ENCODE assay signal across 28 cellular contexts in genomic region chr20:17210983-17211382, GRCh38. TPM values are rescaled to one million over a fixed set of nuclear protein-coding genes. Genes with fewer than 3 reads are reported as not detected.
A peak's percentile ranks its signal among the peaks of the same experiment; 100 is the strongest.
DNase-seq lines count a peak whose midpoint lies in the region; FAIRE-seq and TF ChIP-seq lines count a peak whose summit lies in the region.
"Had no signal": no experiment of that assay in that cellular context is flagged by ENCODE, and none has a peak within 500 bp of the region (broad histone marks: within the 10 kb centered on the region; RNA-seq: fewer than 3 reads in every experiment).

No MANE protein-coding gene starts in this region.

- H3K4me1 ChIP-seq in breast epithelium, result no peaks in the 10 kb centered on the region
- H3K4me1 ChIP-seq: BE2C, esophagus squamous epithelium had no signal

- H3K4me3 Mint-ChIP-seq in MCF 10A (ENCODE audit: unreplicated experiment), result no peak overlapping the region
- H3K4me3 Mint-ChIP-seq: activated B cell treated with CpG ODN at 0.5 μM for 24 hours; activated naive CD8-positive, alpha-beta T cell treated with anti-CD3 and anti-CD28 coated beads for 36 hours; H9; naive thymus-derived CD8-positive, alpha-beta T cell; stimulated activated naive CD8-positive, alpha-beta T cell treated with anti-CD3 and anti-CD28 coated beads, Interleukin-15, amount 100 ng/mL, for 72 hours; type B pancreatic cell had no signal

- TF ChIP-seq CTCF in MCF 10A (IDR thresholded peaks at IDR 0.05; ENCODE audit: unreplicated experiment) (no peak), breast epithelium (IDR thresholded peaks at IDR 0.05) (no peak), epithelial cell of proximal tubule (conservative IDR thresholded peaks at IDR 0.05; ENCODE audit: low read depth, low read length) (no peak)

- no TSS peak for BruUV-seq in MCF 10A (replicated peaks; lab: Mats Ljungman, UMichigan)

- no peaks in the 10 kb centered on the region for H3K9me3 Mint-ChIP-seq in MCF 10A (ENCODE audit: unreplicated experiment)
- H3K9me3 Mint-ChIP-seq: activated B cell treated with CpG ODN at 0.5 μM for 24 hours, type B pancreatic cell had no signal

- H3K4me3 ChIP-seq in breast epithelium (no peak overlapping the region), epithelial cell of proximal tubule (ENCODE audit: low read depth, low read length) (no peak overlapping the region)
- H3K4me3 ChIP-seq: esophagus squamous epithelium had no signal

- peaks cover 11% of the 10 kb centered on the region for H3K27me3 Mint-ChIP-seq in MCF 10A (ENCODE audit: insufficient read depth, unreplicated experiment)
- H3K27me3 Mint-ChIP-seq: activated B cell treated with CpG ODN at 0.5 μM for 24 hours; activated naive CD8-positive, alpha-beta T cell treated with anti-CD3 and anti-CD28 coated beads for 36 hours; stimulated activated naive CD8-positive, alpha-beta T cell treated with anti-CD3 and anti-CD28 coated beads, Interleukin-15, amount 100 ng/mL, for 72 hours had no signal

- H3K9me3 ChIP-seq in breast epithelium, result no peaks in the 10 kb centered on the region
- H3K9me3 ChIP-seq: BE2C, esophagus squamous epithelium had no signal

- no peaks in the 10 kb centered on the region for H3K36me3 ChIP-seq in breast epithelium
- H3K36me3 ChIP-seq: BE2C, esophagus squamous epithelium had no signal

- intact Hi-C loops in MCF 10A (cut with micrococcal nuclease) (no loop called here), breast epithelium (cut with DNase I; ENCODE audit: low total_unique reads) (no loop called here)

- no peaks in the 10 kb centered on the region for H3K4me1 Mint-ChIP-seq in MCF 10A (ENCODE audit: insufficient read depth, unreplicated experiment)
- H3K4me1 Mint-ChIP-seq: activated B cell treated with CpG ODN at 0.5 μM for 24 hours; activated naive CD8-positive, alpha-beta T cell treated with anti-CD3 and anti-CD28 coated beads for 36 hours; H9; naive thymus-derived CD8-positive, alpha-beta T cell; stimulated activated naive CD8-positive, alpha-beta T cell treated with anti-CD3 and anti-CD28 coated beads, Interleukin-15, amount 100 ng/mL, for 72 hours had no signal

- H3K36me3 Mint-ChIP-seq in MCF 10A (ENCODE audit: insufficient read depth, unreplicated experiment), result peaks cover 4% of the 10 kb centered on the region
- H3K36me3 Mint-ChIP-seq: activated naive CD8-positive, alpha-beta T cell treated with anti-CD3 and anti-CD28 coated beads for 36 hours; naive thymus-derived CD8-positive, alpha-beta T cell; type B pancreatic cell had no signal

- peak; percentile 50 for DNase-seq in MCF 10A (ENCODE audit: unreplicated experiment)
- DNase-seq in breast epithelium (ENCODE audit: low spot score in 2 of 2), result no peak
- DNase-seq in MV-4-11 (lab: John Stamatoyannopoulos, UW), result peak; percentile 10
- DNase-seq in epithelial cell of proximal tubule (ENCODE audit: low read depth), result peak; percentile 63
- peak; percentile 84 for DNase-seq in urothelium cell line (ENCODE audit: low spot score)
- DNase-seq in frontal cortex (ENCODE audit: low spot score in 2 of 2), result no peak
- DNase-seq in midbrain (lab: John Stamatoyannopoulos, UW), result no peak
- no peak for DNase-seq in superior temporal gyrus (ENCODE audit: extremely low spot score)
- DNase-seq: activated B cell treated with CpG ODN at 0.5 μM for 24 hours; activated CD4-positive, alpha-beta T cell treated with anti-CD3 and anti-CD28 coated beads, Interleukin-2, amount 50 U/mL, for 48 hours; activated CD8-positive, alpha-beta memory T cell treated with anti-CD3 and anti-CD28 coated beads, Interleukin-2, amount 50 U/mL, for 48 hours; activated naive CD8-positive, alpha-beta T cell treated with anti-CD3 and anti-CD28 coated beads for 36 hours; BE2C; DND-41; esophagus squamous epithelium; H9; Karpas-422; naive thymus-derived CD8-positive, alpha-beta T cell; NCI-H2171; NCI-H69; retina; stimulated activated CD4-positive, alpha-beta T cell treated with anti-CD3 and anti-CD28 coated beads, Interleukin-4, amount 100 ng/mL, for 4 hours; stimulated activated naive CD8-positive, alpha-beta T cell treated with anti-CD3 and anti-CD28 coated beads, Interleukin-15, amount 100 ng/mL, for 72 hours; T1000 had no signal

- FAIRE-seq in urothelium cell line (lab: Jason Lieb, UNC) (peak; percentile 40), frontal cortex (lab: Jason Lieb, UNC) (no peak)

- no peak overlapping the region for H3K27ac ChIP-seq in breast epithelium
- H3K27ac ChIP-seq: esophagus squamous epithelium had no signal

- POLR2A ChIA-PET in MCF 10A (lab: Yijun Ruan, JAX), result no interaction called here

- CTCF ChIA-PET in MCF 10A (lab: Yijun Ruan, JAX), result interaction anchor here (0.7 kb wide), 1 partner anchor 406 kb away, joined by 3 read pairs; no protein-coding TSS in a partner anchor

- no peak overlapping the region for H3K27ac Mint-ChIP-seq in MCF 10A (ENCODE audit: low read depth, unreplicated experiment)
- H3K27ac Mint-ChIP-seq: activated B cell treated with CpG ODN at 0.5 μM for 24 hours; activated naive CD8-positive, alpha-beta T cell treated with anti-CD3 and anti-CD28 coated beads for 36 hours; activated T-helper 2 cell treated with anti-CD3 and anti-CD28 coated beads, Interferon-gamma antibody, Interleukin-2, Interleukin-4, amounts not matched to agents 10 μg/mL and 5 μg/mL and 100 μg/mL, durations not matched to agents 14 hours and 24 hours and 36 hours; H9; naive thymus-derived CD8-positive, alpha-beta T cell; stimulated activated naive CD8-positive, alpha-beta T cell treated with anti-CD3 and anti-CD28 coated beads, Interleukin-15, amount 100 ng/mL, for 72 hours; type B pancreatic cell had no signal

- H3K27me3 ChIP-seq in breast epithelium, result no peaks in the 10 kb centered on the region
- H3K27me3 ChIP-seq: BE2C, esophagus squamous epithelium had no signal

- no peak for TF ChIP-seq POLR2A in breast epithelium (IDR thresholded peaks at IDR 0.05)

RNA-seq across cellular contexts. Expression of gene PCSK2, which starts 15.9 kb away (rescaled TPM):
- total RNA-seq in MCF 10A (2022) (not detected in 2 replicates), breast epithelium (under 1 TPM in 1 of 3 donors, not detected in 2; 0.16 TPM), epithelial cell of proximal tubule (not detected in 2 replicates), frontal cortex (15.9 TPM)
- total RNA-seq: activated B cell treated with CpG ODN at 0.5 μM for 24 hours; activated naive CD8-positive, alpha-beta T cell treated with anti-CD3 and anti-CD28 coated beads for 36 hours; activated T-helper 2 cell treated with anti-CD3 and anti-CD28 coated beads, Interferon-gamma antibody, Interleukin-2, Interleukin-4, amounts not matched to agents 10 μg/mL and 5 μg/mL and 100 μg/mL, durations not matched to agents 14 hours and 24 hours and 36 hours; mesenteric fat pad; naive thymus-derived CD8-positive, alpha-beta T cell; osteoblast had no signal

Comparison
In these comparisons a context has a peak if more than half of its experiments do, and no peak if none do; other contexts are left out.
1. DNase-seq: peak in MCF 10A (single experiment), MV-4-11 (single experiment), epithelial cell of proximal tubule (single experiment) and urothelium cell line (single experiment); none in breast epithelium (0 of 2), frontal cortex (0 of 2), midbrain (single experiment) and superior temporal gyrus (single experiment).
2. RNA of gene PCSK2, which starts 15.9 kb away (total RNA-seq): 15.9 TPM in frontal cortex (single experiment); not detected in MCF 10A, 0.16 TPM in breast epithelium and not detected in epithelial cell of proximal tubule; every median in the first group is over 10 times any median in the second.